9 cellular contexts compared by ENCODE assay signal in the genomic region with DNA sequence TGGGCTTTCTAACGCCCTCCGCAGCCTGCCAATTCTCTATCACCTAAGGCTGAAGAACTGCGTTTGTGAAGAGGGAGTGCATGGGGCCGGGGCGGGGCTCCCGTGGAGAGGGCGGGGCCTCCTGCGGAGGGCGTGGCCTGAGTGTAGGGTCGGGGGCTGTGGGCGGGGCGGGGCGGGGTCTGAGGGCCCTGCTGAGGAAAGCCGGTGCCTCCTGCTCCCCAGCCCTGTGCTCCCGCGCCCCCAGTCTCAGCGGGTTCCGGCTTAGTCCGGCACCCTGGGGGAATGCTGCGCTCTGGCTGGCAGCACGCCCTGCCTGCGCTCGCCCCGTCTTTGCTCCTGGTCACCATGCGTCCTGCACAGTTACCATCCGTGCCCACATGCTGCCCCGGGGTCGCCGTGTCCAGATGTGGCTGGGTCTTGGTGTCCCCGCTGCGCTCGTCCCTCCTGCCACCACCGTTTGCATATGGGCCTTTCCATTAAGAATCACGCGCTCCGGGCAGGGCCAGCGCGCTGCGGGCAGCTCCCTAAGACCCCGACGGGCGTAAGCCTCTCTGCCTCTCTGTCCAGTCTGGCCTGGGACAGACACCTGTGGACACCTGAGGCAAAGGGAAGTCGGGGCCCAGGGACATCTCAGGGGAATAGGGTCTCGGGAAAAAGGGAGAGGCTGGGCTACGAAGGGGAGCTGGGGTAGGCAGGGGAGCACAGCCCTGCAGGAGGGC.
A peak's percentile ranks its signal among the peaks of the same experiment; 100 is the strongest.
DNase-seq lines count a peak whose midpoint lies in the region; ATAC-seq and TF ChIP-seq lines count a peak whose summit lies in the region.
"Had no signal": no experiment of that assay in that cellular context is flagged by ENCODE, and none has a peak within 500 bp of the region (broad histone marks: within the 10 kb centered on the region; RNA-seq: fewer than 3 reads in every experiment).

No MANE protein-coding gene starts in this region.

- TF ChIP-seq POLR2A in heart left ventricle (IDR thresholded peaks at IDR 0.05), result no peak

- no peaks in the 10 kb centered on the region for H3K36me3 ChIP-seq in heart left ventricle

- peaks cover 0 to 18% (median 12%) of the 10 kb centered on the region in 12 donors for H3K4me1 ChIP-seq in heart left ventricle

- no peaks in the 10 kb centered on the region for H3K9me3 ChIP-seq in heart left ventricle

- H3K27ac ChIP-seq in heart left ventricle, result no peak overlapping the region

- peak overlapping the region in 10 of 12 donors; percentile 9 to 37 (median 24) for H3K4me3 ChIP-seq in heart left ventricle

- intact Hi-C loops in heart left ventricle (cut with DNase I), result no loop called here

- ATAC-seq in heart left ventricle (peak in 2 of 4 donors; percentile 7 to 36), HG02973 (IDR thresholded peaks at IDR 0.05; ENCODE audit: unreplicated experiment) (no peak), GM19463 (IDR thresholded peaks at IDR 0.05; ENCODE audit: unreplicated experiment) (no peak), GM18907 (IDR thresholded peaks at IDR 0.05; ENCODE audit: unreplicated experiment) (no peak)

- WGBS in heart left ventricle, 4 donors, result 2 to 5% (median 3%) methylated on average over 16 to 45 of the region's 45 CpGs

- peaks cover 21 to 68% (median 38%) of the 10 kb centered on the region in 9 donors for H3K27me3 ChIP-seq in heart left ventricle

- DNase-seq in COLO668 (lab: John Stamatoyannopoulos, UW; ENCODE audit: unreplicated experiment) (peak; percentile 39), heart left ventricle (peak in 1 of 5 donors; percentile 60), SK-N-DZ (ENCODE audit: low spot score) (no peak)
- DNase-seq in activated CD4-positive, alpha-beta T cell treated with anti-CD3 and anti-CD28 coated beads, Interleukin-2, amount 50 U/mL, for 4 hours, result peak; percentile 37 to 44
- peak; percentile 26 to 46 (median 28) for DNase-seq in stimulated activated CD4-positive, alpha-beta T cell treated with anti-CD3 and anti-CD28 coated beads, Interleukin-12 subunit alpha, Interleukin-12 subunit beta, amount 100 ng/mL, for 48 hours (ENCODE audit: low read depth in 2 of 3, low spot score in 1 of 3)
- DNase-seq: Karpas-422 had no signal

- no peak for TF ChIP-seq CTCF in heart left ventricle (IDR thresholded peaks at IDR 0.05)
